35 cellular contexts compared by ENCODE assay signal in genomic region chr4:151709071-151709470, GRCh38.
"Had no signal": no experiment of that assay in that cellular context is flagged by ENCODE, and none has a peak within 500 bp of the region (broad histone marks: within the 10 kb centered on the region; RNA-seq: fewer than 3 reads in every experiment).

No MANE protein-coding gene starts in this region.

- H3K9me3 ChIP-seq: MG63 had no signal

- H3K36me3 ChIP-seq: brain microvascular endothelial cell, MG63 had no signal

- H3K27ac ChIP-seq: brain microvascular endothelial cell, VCaP had no signal

- H3K4me3 ChIP-seq: MG63 had no signal

- ATAC-seq: activated naive CD8-positive, alpha-beta T cell treated with anti-CD3 and anti-CD28 coated beads, Interleukin-2, amount 50 U/mL, for 24 hours; activated T-cell treated with anti-CD3 and anti-CD28 coated beads, Interleukin-2, amount 50 U/mL, for 4 hours; Panc1; SK-N-SH treated with all-trans-retinoic acid at 6 μM for 48 hours; T-cell; T-helper 17 cell had no signal

- H3K9me3 Mint-ChIP-seq: activated B cell treated with CpG ODN at 0.5 μM for 24 hours; activated CD4-positive, alpha-beta memory T cell treated with anti-CD3 and anti-CD28 coated beads for 36 hours; activated naive CD4-positive, alpha-beta T cell treated with anti-CD3 and anti-CD28 coated beads, Interleukin-2, amount 10 ng/mL, durations not matched to agents 7 days and 5 days; activated naive CD8-positive, alpha-beta T cell treated with anti-CD3 and anti-CD28 coated beads, Interleukin-2, amount 50 U/mL, for 24 hours; activated T-cell treated with anti-CD3 and anti-CD28 coated beads, Interleukin-2, amount 50 U/mL, for 4 hours; activated T-helper 1 cell treated with anti-CD3 and anti-CD28 coated beads, Interleukin-12 subunit alpha, Interleukin-12 subunit beta, Interleukin-2, Interleukin-4 antibody, amounts not matched to agents 30 ng/mL and 10 ng/mL and 1 ng/mL, durations not matched to agents 14 hours and 24 hours and 36 hours; IgD-negative memory B cell; T-cell had no signal

- H3K4me3 Mint-ChIP-seq: activated B cell treated with CpG ODN at 0.5 μM for 24 hours; activated CD4-positive, alpha-beta memory T cell treated with anti-CD3 and anti-CD28 coated beads for 36 hours; activated naive CD4-positive, alpha-beta T cell treated with anti-CD3 and anti-CD28 coated beads, Interleukin-2, amount 10 ng/mL, durations not matched to agents 7 days and 5 days; activated naive CD8-positive, alpha-beta T cell; activated naive CD8-positive, alpha-beta T cell treated with anti-CD3 and anti-CD28 coated beads, Interleukin-2, amount 50 U/mL, for 24 hours; activated T-cell treated with anti-CD3 and anti-CD28 coated beads, Interleukin-2, amount 50 U/mL, for 4 hours; activated T-helper 1 cell treated with anti-CD3 and anti-CD28 coated beads, Interleukin-12 subunit alpha, Interleukin-12 subunit beta, Interleukin-2, Interleukin-4 antibody, amounts not matched to agents 30 ng/mL and 10 ng/mL and 1 ng/mL, durations not matched to agents 14 hours and 24 hours and 36 hours; T-cell; T-helper 17 cell had no signal

- H3K27me3 ChIP-seq: brain microvascular endothelial cell, MG63 had no signal

- DNase-seq: activated B cell treated with CpG ODN at 0.5 μM for 24 hours; activated CD4-positive, alpha-beta memory T cell treated with anti-CD3 and anti-CD28 coated beads for 36 hours; activated CD4-positive, alpha-beta T cell treated with anti-CD3 and anti-CD28 coated beads for 4 hours; activated CD4-positive, alpha-beta T cell treated with anti-CD3 and anti-CD28 coated beads, Interleukin-2, amount 50 U/mL, for 1 hour; activated CD4-positive, CD25-positive, alpha-beta regulatory T cell treated with anti-CD3 and anti-CD28 coated beads, Interleukin-2, amount 50 U/mL, for 72 hours; activated CD8-positive, alpha-beta memory T cell treated with anti-CD3 and anti-CD28 coated beads, Interleukin-2, amount 50 U/mL, for 4 hours; activated gamma-delta T cell treated with Interleukin-2 at 50 U/mL for 16 hours; activated naive CD4-positive, alpha-beta T cell treated with anti-CD3 and anti-CD28 coated beads, Interleukin-2, amount 10 ng/mL, durations not matched to agents 7 days and 5 days; activated naive CD8-positive, alpha-beta T cell treated with anti-CD3 and anti-CD28 coated beads, Interleukin-2, amount 50 U/mL, for 24 hours; activated T-cell treated with anti-CD3 and anti-CD28 coated beads for 4 hours; activated T-cell treated with anti-CD3 and anti-CD28 coated beads, Interleukin-2, amount 50 U/mL, for 4 hours; aorta; brain microvascular endothelial cell; Karpas-422; KBM-7; MG63; NCI-H1048; NCI-H1105 treated with DMSO at 0.1 percent for 48 hours; NCI-H1436; NCI-H1694; NCI-H1930; NCI-H2081 treated with DMSO at 0.1 percent for 48 hours; NCI-H226; NCI-H446 treated with DMSO at 0.1 percent for 48 hours; NCI-H524 treated with DMSO at 0.1 percent for 48 hours; SIG-M5; T-cell; T-helper 17 cell; T-helper 9 cell had no signal

- H3K4me1 Mint-ChIP-seq: activated B cell treated with CpG ODN at 0.5 μM for 24 hours; activated naive CD4-positive, alpha-beta T cell treated with anti-CD3 and anti-CD28 coated beads, Interleukin-2, amount 10 ng/mL, durations not matched to agents 7 days and 5 days; activated naive CD8-positive, alpha-beta T cell treated with anti-CD3 and anti-CD28 coated beads, Interleukin-2, amount 50 U/mL, for 24 hours; IgD-negative memory B cell; T-cell; T-helper 17 cell had no signal

- H3K27me3 Mint-ChIP-seq: activated B cell treated with CpG ODN at 0.5 μM for 24 hours; activated CD4-positive, alpha-beta memory T cell treated with anti-CD3 and anti-CD28 coated beads for 36 hours; activated naive CD4-positive, alpha-beta T cell treated with anti-CD3 and anti-CD28 coated beads, Interleukin-2, amount 10 ng/mL, durations not matched to agents 7 days and 5 days; activated naive CD8-positive, alpha-beta T cell; activated naive CD8-positive, alpha-beta T cell treated with anti-CD3 and anti-CD28 coated beads, Interleukin-2, amount 50 U/mL, for 24 hours; IgD-negative memory B cell; T-cell; T-helper 17 cell had no signal

- H3K27ac Mint-ChIP-seq: activated B cell treated with CpG ODN at 0.5 μM for 24 hours; activated CD4-positive, alpha-beta memory T cell treated with anti-CD3 and anti-CD28 coated beads for 36 hours; activated naive CD8-positive, alpha-beta T cell; activated naive CD8-positive, alpha-beta T cell treated with anti-CD3 and anti-CD28 coated beads, Interleukin-2, amount 50 U/mL, for 24 hours; activated T-helper 1 cell treated with anti-CD3 and anti-CD28 coated beads, Interleukin-12 subunit alpha, Interleukin-12 subunit beta, Interleukin-2, Interleukin-4 antibody, amounts not matched to agents 30 ng/mL and 10 ng/mL and 1 ng/mL, durations not matched to agents 14 hours and 24 hours and 36 hours; IgD-negative memory B cell; T-cell had no signal
